Comparison of ENCODE assay signal across 9 cellular contexts in genomic region chr6:3573670-3574069, GRCh38.
"Had no signal": no experiment of that assay in that cellular context is flagged by ENCODE, and none has a peak within 500 bp of the region (broad histone marks: within the 10 kb centered on the region; RNA-seq: fewer than 3 reads in every experiment).

No MANE protein-coding gene starts in this region.

- H3K4me3 ChIP-seq: GM23248 had no signal

- FAIRE-seq: H54, HTR-8/SVneo had no signal

- H3K27ac Mint-ChIP-seq: H9, HFFc6, IgD-negative memory B cell had no signal

- H3K27ac ChIP-seq: GM23248 had no signal

- H3K9me3 Mint-ChIP-seq: H9, HFFc6, IgD-negative memory B cell had no signal

- H3K36me3 Mint-ChIP-seq: IgD-negative memory B cell had no signal

- DNase-seq: GM23248, GOT3, H9, HCEC 1CT, HFFc6, KG1 had no signal

- H3K4me3 Mint-ChIP-seq: H9, HFFc6, IgD-negative memory B cell had no signal

- H3K9ac ChIP-seq: GM23248 had no signal

- H3K4me1 Mint-ChIP-seq: IgD-negative memory B cell had no signal

- H2AFZ ChIP-seq: GM23248 had no signal
